In the genomic region with DNA sequence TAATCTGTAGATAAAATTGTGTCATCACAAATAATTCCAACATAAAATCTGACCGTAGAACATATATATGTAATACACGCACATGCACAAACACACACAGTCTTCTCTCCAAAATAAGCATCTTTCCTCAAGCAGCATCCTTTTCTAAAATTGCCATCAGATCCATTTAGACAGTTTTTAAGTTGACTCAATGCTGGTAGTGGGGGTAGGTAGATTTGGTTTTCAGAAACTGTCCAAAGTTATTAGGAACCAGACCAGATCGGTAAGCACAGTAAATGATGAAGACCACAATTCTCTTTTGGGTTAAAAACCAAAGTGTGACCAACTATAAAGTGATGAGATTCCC, we compare ENCODE assay signal across 1 cellular context.
TF ChIP-seq lines count a peak whose summit lies in the region.

No MANE protein-coding gene starts in this region.

TF ChIP-seq in WTC11, 78 proteins besides CTCF, POLR2A, EP300 and RAD21 (continued from another document):
- no peak for TF ChIP-seq ZNF532 (CRISPR knock-in tag; IDR thresholded peaks at IDR 0.05; ENCODE audit: borderline replicate concordance)
- TF ChIP-seq SP1 (CRISPR knock-in tag; conservative IDR thresholded peaks at IDR 0.05) = no peak
- TF ChIP-seq FOXP4 (CRISPR knock-in tag; IDR thresholded peaks at IDR 0.05) = no peak
- TF ChIP-seq USF2 (CRISPR knock-in tag; IDR thresholded peaks at IDR 0.05) = no peak
- TF ChIP-seq, protein P1, sequence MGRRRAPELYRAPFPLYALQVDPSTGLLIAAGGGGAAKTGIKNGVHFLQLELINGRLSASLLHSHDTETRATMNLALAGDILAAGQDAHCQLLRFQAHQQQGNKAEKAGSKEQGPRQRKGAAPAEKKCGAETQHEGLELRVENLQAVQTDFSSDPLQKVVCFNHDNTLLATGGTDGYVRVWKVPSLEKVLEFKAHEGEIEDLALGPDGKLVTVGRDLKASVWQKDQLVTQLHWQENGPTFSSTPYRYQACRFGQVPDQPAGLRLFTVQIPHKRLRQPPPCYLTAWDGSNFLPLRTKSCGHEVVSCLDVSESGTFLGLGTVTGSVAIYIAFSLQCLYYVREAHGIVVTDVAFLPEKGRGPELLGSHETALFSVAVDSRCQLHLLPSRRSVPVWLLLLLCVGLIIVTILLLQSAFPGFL (CRISPR knock-in tag; IDR thresholded peaks at IDR 0.05; ENCODE audit: borderline replicate concordance) = no peak
- TF ChIP-seq TP53 (CRISPR knock-in tag; IDR thresholded peaks at IDR 0.05) = no peak
- TF ChIP-seq EMX1 (CRISPR knock-in tag; IDR thresholded peaks at IDR 0.05) = no peak
- TF ChIP-seq, protein P2, sequence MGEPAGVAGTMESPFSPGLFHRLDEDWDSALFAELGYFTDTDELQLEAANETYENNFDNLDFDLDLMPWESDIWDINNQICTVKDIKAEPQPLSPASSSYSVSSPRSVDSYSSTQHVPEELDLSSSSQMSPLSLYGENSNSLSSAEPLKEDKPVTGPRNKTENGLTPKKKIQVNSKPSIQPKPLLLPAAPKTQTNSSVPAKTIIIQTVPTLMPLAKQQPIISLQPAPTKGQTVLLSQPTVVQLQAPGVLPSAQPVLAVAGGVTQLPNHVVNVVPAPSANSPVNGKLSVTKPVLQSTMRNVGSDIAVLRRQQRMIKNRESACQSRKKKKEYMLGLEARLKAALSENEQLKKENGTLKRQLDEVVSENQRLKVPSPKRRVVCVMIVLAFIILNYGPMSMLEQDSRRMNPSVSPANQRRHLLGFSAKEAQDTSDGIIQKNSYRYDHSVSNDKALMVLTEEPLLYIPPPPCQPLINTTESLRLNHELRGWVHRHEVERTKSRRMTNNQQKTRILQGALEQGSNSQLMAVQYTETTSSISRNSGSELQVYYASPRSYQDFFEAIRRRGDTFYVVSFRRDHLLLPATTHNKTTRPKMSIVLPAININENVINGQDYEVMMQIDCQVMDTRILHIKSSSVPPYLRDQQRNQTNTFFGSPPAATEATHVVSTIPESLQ (CRISPR knock-in tag; IDR thresholded peaks at IDR 0.05) = no peak
- TF ChIP-seq, protein P3, sequence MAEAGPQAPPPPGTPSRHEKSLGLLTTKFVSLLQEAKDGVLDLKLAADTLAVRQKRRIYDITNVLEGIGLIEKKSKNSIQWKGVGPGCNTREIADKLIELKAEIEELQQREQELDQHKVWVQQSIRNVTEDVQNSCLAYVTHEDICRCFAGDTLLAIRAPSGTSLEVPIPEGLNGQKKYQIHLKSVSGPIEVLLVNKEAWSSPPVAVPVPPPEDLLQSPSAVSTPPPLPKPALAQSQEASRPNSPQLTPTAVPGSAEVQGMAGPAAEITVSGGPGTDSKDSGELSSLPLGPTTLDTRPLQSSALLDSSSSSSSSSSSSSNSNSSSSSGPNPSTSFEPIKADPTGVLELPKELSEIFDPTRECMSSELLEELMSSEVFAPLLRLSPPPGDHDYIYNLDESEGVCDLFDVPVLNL (CRISPR knock-in tag; IDR thresholded peaks at IDR 0.05; ENCODE audit: borderline replicate concordance, low read depth) = no peak
- no peak for TF ChIP-seq ZNF121 (CRISPR knock-in tag; IDR thresholded peaks at IDR 0.05)
- TF ChIP-seq, protein P4, sequence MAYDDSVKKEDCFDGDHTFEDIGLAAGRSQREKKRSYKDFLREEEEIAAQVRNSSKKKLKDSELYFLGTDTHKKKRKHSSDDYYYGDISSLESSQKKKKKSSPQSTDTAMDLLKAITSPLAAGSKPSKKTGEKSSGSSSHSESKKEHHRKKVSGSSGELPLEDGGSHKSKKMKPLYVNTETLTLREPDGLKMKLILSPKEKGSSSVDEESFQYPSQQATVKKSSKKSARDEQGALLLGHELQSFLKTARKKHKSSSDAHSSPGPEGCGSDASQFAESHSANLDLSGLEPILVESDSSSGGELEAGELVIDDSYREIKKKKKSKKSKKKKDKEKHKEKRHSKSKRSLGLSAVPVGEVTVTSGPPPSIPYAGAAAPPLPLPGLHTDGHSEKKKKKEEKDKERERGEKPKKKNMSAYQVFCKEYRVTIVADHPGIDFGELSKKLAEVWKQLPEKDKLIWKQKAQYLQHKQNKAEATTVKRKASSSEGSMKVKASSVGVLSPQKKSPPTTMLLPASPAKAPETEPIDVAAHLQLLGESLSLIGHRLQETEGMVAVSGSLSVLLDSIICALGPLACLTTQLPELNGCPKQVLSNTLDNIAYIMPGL (CRISPR knock-in tag; IDR thresholded peaks at IDR 0.05) = no peak
- no peak for TF ChIP-seq HMGA2 (CRISPR knock-in tag; IDR thresholded peaks at IDR 0.05)
- TF ChIP-seq AFF4 (CRISPR knock-in tag; IDR thresholded peaks at IDR 0.05; ENCODE audit: borderline replicate concordance) = no peak
- no peak for TF ChIP-seq NFATC4 (CRISPR knock-in tag; IDR thresholded peaks at IDR 0.05)
- TF ChIP-seq E2F1 (CRISPR knock-in tag; IDR thresholded peaks at IDR 0.05) = no peak
